ENCODE assay signal across 2 cellular contexts in the genomic region with DNA sequence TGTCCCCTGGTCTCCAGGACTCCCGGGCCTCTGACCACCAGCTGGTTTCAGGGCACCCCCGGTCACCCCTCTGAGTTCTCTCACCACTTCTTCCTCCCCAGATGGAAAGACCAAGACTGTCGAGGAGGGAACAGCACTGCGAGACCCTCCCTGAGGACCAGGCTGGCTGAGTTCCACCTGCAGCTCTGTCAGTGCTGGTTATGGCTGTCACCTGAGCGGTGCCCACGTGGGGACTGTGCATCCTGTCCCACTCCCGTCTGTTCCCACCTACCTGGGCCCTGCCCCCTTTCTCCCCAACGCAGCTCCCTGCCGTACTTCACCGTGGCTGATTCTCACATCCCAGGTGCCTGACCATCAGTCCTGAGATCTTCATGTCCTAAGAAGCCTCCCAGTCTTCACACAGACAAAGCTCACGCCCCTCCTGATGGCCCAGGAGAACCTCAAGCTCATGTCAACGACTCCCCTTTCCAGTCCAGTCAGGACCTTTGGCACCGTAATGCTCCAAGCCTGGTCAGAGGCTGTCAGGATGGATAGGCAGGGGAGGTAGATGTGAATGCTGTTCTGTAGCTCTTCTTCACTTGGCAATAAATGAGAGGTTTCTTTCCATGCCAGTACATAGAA.
TF ChIP-seq lines count a peak whose summit lies in the region.

No MANE protein-coding gene starts in this region.

TF ChIP-seq in WTC11, 78 proteins besides CTCF, POLR2A, EP300 and RAD21:
- TF ChIP-seq CBFB (CRISPR knock-in tag; IDR thresholded peaks at IDR 0.05; ENCODE audit: low read depth) (no peak), NFYB (CRISPR knock-in tag; conservative IDR thresholded peaks at IDR 0.05; ENCODE audit: low read depth) (no peak), MYBL2 (CRISPR knock-in tag; IDR thresholded peaks at IDR 0.05) (no peak), OVOL2 (CRISPR knock-in tag; IDR thresholded peaks at IDR 0.05; ENCODE audit: borderline replicate concordance) (no peak), KAT7 (CRISPR knock-in tag; IDR thresholded peaks at IDR 0.05; ENCODE audit: borderline replicate concordance) (no peak), HMGA2 (CRISPR knock-in tag; IDR thresholded peaks at IDR 0.05) (no peak), ZNF416 (CRISPR knock-in tag; IDR thresholded peaks at IDR 0.05) (no peak), JUN (CRISPR knock-in tag; IDR thresholded peaks at IDR 0.05) (no peak), TCF7 (CRISPR knock-in tag; IDR thresholded peaks at IDR 0.05; ENCODE audit: low read depth) (no peak), ZBTB21 (CRISPR knock-in tag; IDR thresholded peaks at IDR 0.05; ENCODE audit: borderline replicate concordance) (no peak), SP1 (CRISPR knock-in tag; conservative IDR thresholded peaks at IDR 0.05) (no peak)
- TF ChIP-seq, protein P1, sequence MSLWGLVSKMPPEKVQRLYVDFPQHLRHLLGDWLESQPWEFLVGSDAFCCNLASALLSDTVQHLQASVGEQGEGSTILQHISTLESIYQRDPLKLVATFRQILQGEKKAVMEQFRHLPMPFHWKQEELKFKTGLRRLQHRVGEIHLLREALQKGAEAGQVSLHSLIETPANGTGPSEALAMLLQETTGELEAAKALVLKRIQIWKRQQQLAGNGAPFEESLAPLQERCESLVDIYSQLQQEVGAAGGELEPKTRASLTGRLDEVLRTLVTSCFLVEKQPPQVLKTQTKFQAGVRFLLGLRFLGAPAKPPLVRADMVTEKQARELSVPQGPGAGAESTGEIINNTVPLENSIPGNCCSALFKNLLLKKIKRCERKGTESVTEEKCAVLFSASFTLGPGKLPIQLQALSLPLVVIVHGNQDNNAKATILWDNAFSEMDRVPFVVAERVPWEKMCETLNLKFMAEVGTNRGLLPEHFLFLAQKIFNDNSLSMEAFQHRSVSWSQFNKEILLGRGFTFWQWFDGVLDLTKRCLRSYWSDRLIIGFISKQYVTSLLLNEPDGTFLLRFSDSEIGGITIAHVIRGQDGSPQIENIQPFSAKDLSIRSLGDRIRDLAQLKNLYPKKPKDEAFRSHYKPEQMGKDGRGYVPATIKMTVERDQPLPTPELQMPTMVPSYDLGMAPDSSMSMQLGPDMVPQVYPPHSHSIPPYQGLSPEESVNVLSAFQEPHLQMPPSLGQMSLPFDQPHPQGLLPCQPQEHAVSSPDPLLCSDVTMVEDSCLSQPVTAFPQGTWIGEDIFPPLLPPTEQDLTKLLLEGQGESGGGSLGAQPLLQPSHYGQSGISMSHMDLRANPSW (CRISPR knock-in tag; conservative IDR thresholded peaks at IDR 0.05; ENCODE audit: low read depth), result no peak
- TF ChIP-seq, protein P2, sequence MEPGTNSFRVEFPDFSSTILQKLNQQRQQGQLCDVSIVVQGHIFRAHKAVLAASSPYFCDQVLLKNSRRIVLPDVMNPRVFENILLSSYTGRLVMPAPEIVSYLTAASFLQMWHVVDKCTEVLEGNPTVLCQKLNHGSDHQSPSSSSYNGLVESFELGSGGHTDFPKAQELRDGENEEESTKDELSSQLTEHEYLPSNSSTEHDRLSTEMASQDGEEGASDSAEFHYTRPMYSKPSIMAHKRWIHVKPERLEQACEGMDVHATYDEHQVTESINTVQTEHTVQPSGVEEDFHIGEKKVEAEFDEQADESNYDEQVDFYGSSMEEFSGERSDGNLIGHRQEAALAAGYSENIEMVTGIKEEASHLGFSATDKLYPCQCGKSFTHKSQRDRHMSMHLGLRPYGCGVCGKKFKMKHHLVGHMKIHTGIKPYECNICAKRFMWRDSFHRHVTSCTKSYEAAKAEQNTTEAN (CRISPR knock-in tag; IDR thresholded peaks at IDR 0.05), result no peak
- TF ChIP-seq, protein P3, sequence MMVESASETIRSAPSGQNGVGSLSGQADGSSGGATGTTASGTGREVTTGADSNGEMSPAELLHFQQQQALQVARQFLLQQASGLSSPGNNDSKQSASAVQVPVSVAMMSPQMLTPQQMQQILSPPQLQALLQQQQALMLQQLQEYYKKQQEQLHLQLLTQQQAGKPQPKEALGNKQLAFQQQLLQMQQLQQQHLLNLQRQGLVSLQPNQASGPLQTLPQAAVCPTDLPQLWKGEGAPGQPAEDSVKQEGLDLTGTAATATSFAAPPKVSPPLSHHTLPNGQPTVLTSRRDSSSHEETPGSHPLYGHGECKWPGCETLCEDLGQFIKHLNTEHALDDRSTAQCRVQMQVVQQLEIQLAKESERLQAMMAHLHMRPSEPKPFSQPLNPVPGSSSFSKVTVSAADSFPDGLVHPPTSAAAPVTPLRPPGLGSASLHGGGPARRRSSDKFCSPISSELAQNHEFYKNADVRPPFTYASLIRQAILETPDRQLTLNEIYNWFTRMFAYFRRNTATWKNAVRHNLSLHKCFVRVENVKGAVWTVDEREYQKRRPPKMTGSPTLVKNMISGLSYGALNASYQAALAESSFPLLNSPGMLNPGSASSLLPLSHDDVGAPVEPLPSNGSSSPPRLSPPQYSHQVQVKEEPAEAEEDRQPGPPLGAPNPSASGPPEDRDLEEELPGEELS (CRISPR knock-in tag; IDR thresholded peaks at IDR 0.05), result no peak
- TF ChIP-seq, protein P4, sequence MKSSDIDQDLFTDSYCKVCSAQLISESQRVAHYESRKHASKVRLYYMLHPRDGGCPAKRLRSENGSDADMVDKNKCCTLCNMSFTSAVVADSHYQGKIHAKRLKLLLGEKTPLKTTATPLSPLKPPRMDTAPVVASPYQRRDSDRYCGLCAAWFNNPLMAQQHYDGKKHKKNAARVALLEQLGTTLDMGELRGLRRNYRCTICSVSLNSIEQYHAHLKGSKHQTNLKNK (CRISPR knock-in tag; IDR thresholded peaks at IDR 0.05), result no peak

TF ChIP-seq in HepG2, 621 proteins besides CTCF, POLR2A, EP300 and RAD21:
- TF ChIP-seq KAT8 (CRISPR knock-in tag; IDR thresholded peaks at IDR 0.05) (no peak), POLR2AphosphoS2 (IDR thresholded peaks at IDR 0.05; ENCODE audit: low read depth, low read length) (0 out of 2 replicates have a peak, but pooled peaks have one; percentile 16), KDM2A (CRISPR knock-in tag; IDR thresholded peaks at IDR 0.05; ENCODE audit: borderline replicate concordance, low read depth) (0 out of 2 replicates have a peak, but pooled peaks have one; percentile 61), AGO2 (optimal IDR thresholded peaks at IDR 0.05; ENCODE audit: low read depth, low read length) (peak; percentile 86), POLR2G (IDR thresholded peaks at IDR 0.05; ENCODE audit: low read depth, low read length) (peak; percentile 32; the same call in 1 of the 2 replicates)
